10 cellular contexts compared by ENCODE assay signal in the genomic region with DNA sequence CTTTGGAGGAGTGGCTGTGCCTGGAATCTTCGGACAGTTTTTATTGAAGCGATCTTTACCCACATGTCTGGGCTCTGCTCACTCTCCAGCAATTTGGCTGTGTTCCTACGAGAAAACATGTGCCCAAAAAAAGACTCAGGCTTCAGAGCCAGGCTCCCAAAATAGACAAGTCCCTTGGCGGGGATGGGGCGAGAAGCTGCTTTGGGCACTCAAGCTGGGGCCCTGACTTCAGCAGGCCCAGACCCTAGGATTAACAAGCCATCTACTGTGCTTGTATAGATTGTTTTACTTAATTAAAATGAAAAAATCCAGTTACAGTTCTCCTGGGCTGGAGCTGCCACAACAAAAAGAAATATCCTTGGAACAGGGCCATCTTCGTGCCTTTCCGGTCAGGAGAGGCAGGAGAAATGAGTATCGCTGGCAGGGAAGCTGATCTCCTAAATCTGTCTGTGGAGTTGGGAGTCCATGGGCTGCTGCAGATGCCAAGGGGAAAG. TPM values are rescaled to one million over a fixed set of nuclear protein-coding genes. Genes with fewer than 3 reads are reported as not detected.
A peak's percentile ranks its signal among the peaks of the same experiment; 100 is the strongest.
DNase-seq lines count a peak whose midpoint lies in the region; ATAC-seq and TF ChIP-seq lines count a peak whose summit lies in the region.
"Had no signal": no experiment of that assay in that cellular context is flagged by ENCODE, and none has a peak within 500 bp of the region (broad histone marks: within the 10 kb centered on the region; RNA-seq: fewer than 3 reads in every experiment).

No MANE protein-coding gene starts in this region.

- H3K4me3 Mint-ChIP-seq in nephron (peak overlapping the region in 1 of 3 experiments; percentile 69), type B pancreatic cell (no peak overlapping the region)

- no peaks in the 10 kb centered on the region for H3K36me3 ChIP-seq in adrenal gland (replicated peaks in 1 of 2)

- H3K27ac ChIP-seq in adrenal gland, result peak overlapping the region; percentile 8 to 78 (median 48)
- H3K27ac ChIP-seq: SJSA1 had no signal

- H3K4me1 ChIP-seq in adrenal gland (replicated peaks in 1 of 2), result peaks cover 18% of the 10 kb centered on the region in 2 donors
- H3K4me1 ChIP-seq: SJSA1 had no signal

- no peak for TF ChIP-seq POLR2A in adrenal gland (IDR thresholded peaks at IDR 0.05)

- ATAC-seq in GM18870 (IDR thresholded peaks at IDR 0.05; ENCODE audit: unreplicated experiment), result no peak

- H3K27ac Mint-ChIP-seq in nephron (peak overlapping the region; percentile 85 to 97 (median 95)), type B pancreatic cell (peak overlapping the region; percentile 88)

- peak overlapping the region in 1 of 4 donors; percentile 0 for H3K4me3 ChIP-seq in adrenal gland
- H3K4me3 ChIP-seq in foreskin fibroblast (ENCODE audit: low read depth in 1 of 2, low read length in 2 of 2), result no peak overlapping the region
- H3K4me3 ChIP-seq: SJSA1 had no signal

- no peaks in the 10 kb centered on the region for H3K9me3 ChIP-seq in adrenal gland (replicated peaks in 1 of 3)
- H3K9me3 ChIP-seq: SJSA1 had no signal

- H3K27me3 Mint-ChIP-seq in nephron (ENCODE audit: low read depth), result peaks cover 4% of the 10 kb centered on the region
- H3K27me3 Mint-ChIP-seq in type B pancreatic cell, result no peaks in the 10 kb centered on the region

- intact Hi-C loops in adrenal gland (cut with DNase I), result no loop called here

- WGBS in adrenal gland, 4 donors, result 18 to 34% (median 25%) methylated on average over 7 to 8 of the region's 8 CpGs

- H3K27me3 ChIP-seq in adrenal gland, result no peaks in the 10 kb centered on the region
- H3K27me3 ChIP-seq: SJSA1 had no signal

- DNase-seq in adrenal gland (peak; percentile 58 to 79 (median 68)), foreskin fibroblast (peak; percentile 21 to 68), type B pancreatic cell (ENCODE audit: extremely low spot score, unreplicated experiment) (no peak), COLO668 (lab: John Stamatoyannopoulos, UW; ENCODE audit: unreplicated experiment) (no peak), germinal center (ENCODE audit: low spot score) (no peak)
- DNase-seq: activated CD4-positive, alpha-beta T cell treated with anti-CD3 and anti-CD28 coated beads, Interleukin-2, amount 50 U/mL, for 48 hours; stimulated activated CD4-positive, alpha-beta T cell treated with anti-CD3 and anti-CD28 coated beads, Interleukin-1b, Interleukin-23, amount 100 ng/mL, for 48 hours had no signal

- no peaks in the 10 kb centered on the region for H3K9me3 Mint-ChIP-seq in nephron
- H3K9me3 Mint-ChIP-seq in type B pancreatic cell, result no peaks in the 10 kb centered on the region

- TF ChIP-seq CTCF in adrenal gland (IDR thresholded peaks at IDR 0.05) (no peak), foreskin fibroblast (IDR thresholded peaks at IDR 0.05; ENCODE audit: low read depth, low read length) (no peak), nephron (IDR thresholded peaks at IDR 0.05; ENCODE audit: unreplicated experiment in 3 of 3) (no peak), type B pancreatic cell (conservative IDR thresholded peaks at IDR 0.05) (no peak)

- H3K4me1 Mint-ChIP-seq in nephron, result peaks cover 86% of the 10 kb centered on the region
- H3K4me1 Mint-ChIP-seq in type B pancreatic cell (ENCODE audit: unreplicated experiment), result peaks cover 72% of the 10 kb centered on the region

- H3K36me3 Mint-ChIP-seq in nephron (ENCODE audit: low read depth), result no peaks in the 10 kb centered on the region
- peaks cover 5% of the 10 kb centered on the region for H3K36me3 Mint-ChIP-seq in type B pancreatic cell

RNA-seq across cellular contexts. Expression of gene PDCD4, which starts 51.4 kb away (rescaled TPM):
- total RNA-seq in adrenal gland (100 to 1,000 TPM in 1 of 8 donors, 10 to 100 TPM in 7; 16.8 to 108 (median 41.3) TPM), type B pancreatic cell (ENCODE audit: low replicate concordance) (122 and 145 TPM in 2 replicates)
- 10 to 100 TPM; 39.7 to 75.1 (median 47.0) TPM for polyA plus RNA-seq in adrenal gland

Comparison
In these comparisons a context has a peak if more than half of its experiments do, and no peak if none do; other contexts are left out.
1. DNase-seq: peak in adrenal gland (7 of 7) and foreskin fibroblast (2 of 2); none in type B pancreatic cell (single experiment), COLO668 (single experiment) and germinal center (single experiment).